8 cellular contexts compared by ENCODE assay signal in the genomic region with DNA sequence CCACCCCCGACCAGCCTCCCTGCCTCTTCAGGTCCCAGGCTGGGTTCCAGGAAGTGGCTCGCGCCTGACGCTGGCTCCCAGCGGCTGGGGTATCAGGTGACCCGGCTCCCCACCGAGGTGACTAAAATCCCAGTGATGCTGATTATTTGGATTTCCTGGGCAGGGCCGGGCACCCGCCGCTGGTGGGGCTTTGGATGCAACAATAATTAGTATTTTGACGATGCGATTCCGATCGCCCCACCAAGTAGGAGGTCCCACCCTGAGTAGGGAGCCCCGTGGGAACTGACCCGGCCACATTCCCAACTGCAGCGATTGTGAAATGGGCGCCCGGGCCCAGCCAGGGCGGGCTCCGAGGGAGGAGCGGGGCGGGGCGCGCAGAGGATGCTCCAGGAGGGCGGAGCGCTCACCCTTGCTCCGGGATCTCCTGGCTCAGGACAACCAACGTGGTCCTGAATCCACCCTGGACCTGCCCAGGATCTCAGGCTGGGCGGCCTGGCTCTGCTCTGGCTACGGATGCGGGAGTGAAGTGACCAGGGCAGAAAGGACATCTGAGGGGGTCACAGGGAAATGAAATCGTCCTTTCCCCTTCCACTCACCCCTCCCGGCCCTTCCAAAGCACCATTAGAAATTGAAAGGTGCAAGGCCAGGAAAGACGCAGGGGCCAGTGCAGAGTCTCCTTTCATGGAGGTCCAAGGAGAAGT. TPM values are rescaled to one million over a fixed set of nuclear protein-coding genes. Genes with fewer than 3 reads are reported as not detected.
DNase-seq lines count a peak whose midpoint lies in the region; ATAC-seq and TF ChIP-seq lines count a peak whose summit lies in the region.

No MANE protein-coding gene starts in this region.

- peak overlapping the region in 1 of 4 donors; percentile 5 for H3K27ac ChIP-seq in Peyer's patch

- peaks cover 15% of the 10 kb centered on the region for H3K27me3 Mint-ChIP-seq in nephron progenitor cell (ENCODE audit: low read depth, poor library complexity)

- H3K4me1 Mint-ChIP-seq in nephron progenitor cell: peaks cover 31% of the 10 kb centered on the region

- DNase-seq in GM04503 (ENCODE audit: low read depth) (peak; percentile 29), Peyer's patch (peak in 2 of 3 donors; percentile 65 to 67), epithelial cell of proximal tubule (ENCODE audit: low read depth) (no peak), nephron progenitor cell (peak; percentile 74), hypothalamus (lab: John Stamatoyannopoulos, UW) (no peak), NCI-H1092 treated with DMSO at 0.1 percent for 48 hours (lab: John Stamatoyannopoulos, UW) (no peak), activated gamma-delta T cell (lab: John Stamatoyannopoulos, UW) (no peak)

- no peak for TF ChIP-seq POLR2A in Peyer's patch (IDR thresholded peaks at IDR 0.05)

- H3K4me3 Mint-ChIP-seq in nephron progenitor cell: peak overlapping the region; percentile 66

- no peaks in the 10 kb centered on the region for H3K9me3 Mint-ChIP-seq in nephron progenitor cell

- TF ChIP-seq CTCF in Peyer's patch (IDR thresholded peaks at IDR 0.05) (no peak), epithelial cell of proximal tubule (conservative IDR thresholded peaks at IDR 0.05; ENCODE audit: low read depth, low read length) (no peak), nephron progenitor cell (IDR thresholded peaks at IDR 0.05) (no peak)

- peak overlapping the region in 2 of 4 donors; percentile 13 to 26 for H3K4me3 ChIP-seq in Peyer's patch
- peak overlapping the region; percentile 31 for H3K4me3 ChIP-seq in epithelial cell of proximal tubule (ENCODE audit: low read depth, low read length)

- H3K4me1 ChIP-seq in Peyer's patch: peaks cover 0 to 7% (median 0%) of the 10 kb centered on the region in 4 donors

- H3K9me3 ChIP-seq in Peyer's patch: no peaks in the 10 kb centered on the region

- no peaks in the 10 kb centered on the region for H3K36me3 Mint-ChIP-seq in nephron progenitor cell (ENCODE audit: low read depth)

- H3K27me3 ChIP-seq in Peyer's patch: no peaks in the 10 kb centered on the region

- H3K27ac Mint-ChIP-seq in nephron progenitor cell: no peak overlapping the region

- H3K36me3 ChIP-seq in Peyer's patch: no peaks in the 10 kb centered on the region

- no peak for ATAC-seq in HG02981 (IDR thresholded peaks at IDR 0.05; ENCODE audit: unreplicated experiment)

RNA-seq across cellular contexts. Expression of gene DUSP5, which starts 32.6 kb away (rescaled TPM):
- total RNA-seq in Peyer's patch (10 to 100 TPM; 22.1 to 33.8 (median 26.3) TPM), epithelial cell of proximal tubule (57.6 and 76.2 TPM in 2 replicates)

RNA-seq across cellular contexts. Expression of gene SMC3, which starts 37.2 kb away (rescaled TPM):
- total RNA-seq in Peyer's patch: 10 to 100 TPM; 21.9 to 37.1 (median 33.0) TPM
- total RNA-seq in epithelial cell of proximal tubule: 37.3 and 43.1 TPM in 2 replicates

Comparison
In these comparisons a context has a peak if more than half of its experiments do, and no peak if none do; other contexts are left out.
1. DNase-seq: peak in GM04503 (single experiment), Peyer's patch (2 of 3) and nephron progenitor cell (single experiment); none in epithelial cell of proximal tubule (single experiment), hypothalamus (0 of 51), NCI-H1092 treated with DMSO at 0.1 percent for 48 hours (single experiment) and activated gamma-delta T cell (single experiment).